In the genomic region with DNA sequence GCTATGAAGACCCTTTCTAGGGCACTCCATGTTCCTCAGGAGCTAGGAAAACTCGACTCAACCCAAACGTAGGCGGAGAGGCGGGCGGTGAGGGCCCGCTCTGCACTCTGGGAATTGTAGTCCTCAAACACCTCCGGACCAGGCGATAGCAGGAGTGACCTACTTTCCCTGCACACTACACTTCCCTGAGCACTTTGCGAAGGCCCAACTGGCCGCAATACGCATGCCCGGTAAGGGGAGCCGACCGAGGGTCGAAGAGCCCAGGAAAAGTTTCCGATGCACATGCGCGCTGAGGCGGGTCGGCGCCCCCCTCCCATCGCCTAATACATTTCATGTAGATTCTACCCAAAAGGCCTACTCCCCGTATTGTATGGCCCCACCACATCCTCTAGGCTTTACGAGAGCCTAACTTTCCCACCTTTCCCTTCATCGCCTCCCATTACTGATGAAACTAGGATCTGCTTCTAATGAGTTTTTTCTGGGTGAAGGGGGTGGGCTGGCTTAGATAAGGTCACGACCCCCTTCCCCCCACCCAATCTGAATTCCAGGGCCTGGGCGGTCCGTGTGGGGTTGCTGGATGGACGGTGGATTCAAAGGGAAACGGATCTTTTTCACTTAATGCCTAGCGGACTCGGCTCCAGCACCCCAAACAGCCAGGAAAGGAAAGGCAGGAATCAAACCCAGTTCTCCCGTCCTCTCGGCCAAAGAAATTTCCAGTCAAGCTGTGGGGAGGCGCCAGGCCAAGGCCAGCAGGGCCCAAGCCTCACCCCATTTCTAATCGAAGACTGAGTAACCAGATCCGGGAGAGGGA, we compare ENCODE assay signal across 8 cellular contexts. TPM values are rescaled to one million over a fixed set of nuclear protein-coding genes. Genes with fewer than 3 reads are reported as not detected.
DNase-seq lines count a peak whose midpoint lies in the region; ATAC-seq and TF ChIP-seq lines count a peak whose summit lies in the region.

No MANE protein-coding gene starts in this region.

- ATAC-seq in HG02763 (IDR thresholded peaks at IDR 0.05; ENCODE audit: unreplicated experiment) (peak; percentile 41), T-helper 17 cell (peak; percentile 51), left cardiac atrium (peak; percentile 50 to 65)

- no peaks in the 10 kb centered on the region for H3K9me3 Mint-ChIP-seq in type B pancreatic cell

- peak overlapping the region; percentile 97 for H3K4me3 Mint-ChIP-seq in T-helper 17 cell
- H3K4me3 Mint-ChIP-seq in type B pancreatic cell = peak overlapping the region; percentile 100

- H3K36me3 Mint-ChIP-seq in T-helper 17 cell (ENCODE audit: low read depth) = peaks cover 2% of the 10 kb centered on the region
- peaks cover 4% of the 10 kb centered on the region for H3K36me3 Mint-ChIP-seq in type B pancreatic cell

- peaks cover 34% of the 10 kb centered on the region for H3K4me1 Mint-ChIP-seq in T-helper 17 cell
- peaks cover 26% of the 10 kb centered on the region for H3K4me1 Mint-ChIP-seq in type B pancreatic cell (ENCODE audit: unreplicated experiment)

- DNase-seq in NCI-H146 (lab: John Stamatoyannopoulos, UW) (peak; percentile 92), T-helper 17 cell (peak; percentile 52 to 77 (median 64)), amygdala (lab: John Stamatoyannopoulos, UW) (peak; percentile 22 to 92 (median 81)), left cardiac atrium (peak; percentile 94), posterior cingulate gyrus (peak; percentile 69 to 98 (median 90)), type B pancreatic cell (ENCODE audit: extremely low spot score, unreplicated experiment) (peak; percentile 95)

- H3K27me3 Mint-ChIP-seq in T-helper 17 cell (no peaks in the 10 kb centered on the region), type B pancreatic cell (no peaks in the 10 kb centered on the region)

- TF ChIP-seq CTCF in GM12875 (IDR thresholded peaks at IDR 0.05; ENCODE audit: borderline replicate concordance, insufficient read depth, low read depth, low read length) = no peak
- TF ChIP-seq CTCF in type B pancreatic cell (conservative IDR thresholded peaks at IDR 0.05) = no peak

- intact Hi-C loops in left cardiac atrium (cut with DNase I) (loop anchor here in 1 of 2 donors (2.0 kb wide), 1 partner anchor 26 kb away; no protein-coding TSS in a partner anchor), posterior cingulate gyrus (cut with DNase I) (no loop called here)

- H3K9me3 ChIP-seq in T-helper 17 cell (ENCODE audit: control insufficient read depth, low read length, poor library complexity, severe bottlenecking) = no peaks in the 10 kb centered on the region

- peak overlapping the region; percentile 93 for H3K27ac Mint-ChIP-seq in T-helper 17 cell
- H3K27ac Mint-ChIP-seq in type B pancreatic cell = peak overlapping the region; percentile 100

- peak overlapping the region; percentile 99 for H3K4me3 ChIP-seq in GM12875 (ENCODE audit: low read depth, low read length)

RNA-seq across cellular contexts. Expression of a gene that starts 2.0 kb away (rescaled TPM):
- total RNA-seq in T-helper 17 cell (10 to 100 TPM; 30.8 to 44.0 TPM), left cardiac atrium (10 to 100 TPM; 57.4 to 63.1 TPM), type B pancreatic cell (ENCODE audit: low replicate concordance) (47.4 and 54.5 TPM in 2 replicates)

RNA-seq across cellular contexts. Expression of a gene that starts 23.9 kb away (rescaled TPM):
- total RNA-seq in T-helper 17 cell (10 to 100 TPM; 31.7 to 39.6 TPM), left cardiac atrium (10 to 100 TPM; 22.8 to 28.1 TPM), type B pancreatic cell (ENCODE audit: low replicate concordance) (38.2 and 54.8 TPM in 2 replicates)

RNA-seq across cellular contexts. Expression of a gene that starts 24.4 kb away (rescaled TPM):
- total RNA-seq in T-helper 17 cell (10 to 100 TPM; 77.2 to 81.9 TPM), left cardiac atrium (100 to 1,000 TPM; 415 to 523 TPM), type B pancreatic cell (ENCODE audit: low replicate concordance) (107 and 142 TPM in 2 replicates)

Comparison
In these comparisons a context has a peak if more than half of its experiments do, and no peak if none do; other contexts are left out.
1. Peak in every context shown above with its lines: DNase-seq, ATAC-seq and H3K4me3 ChIP-seq.